31 cellular contexts compared by ENCODE assay signal in the genomic region with DNA sequence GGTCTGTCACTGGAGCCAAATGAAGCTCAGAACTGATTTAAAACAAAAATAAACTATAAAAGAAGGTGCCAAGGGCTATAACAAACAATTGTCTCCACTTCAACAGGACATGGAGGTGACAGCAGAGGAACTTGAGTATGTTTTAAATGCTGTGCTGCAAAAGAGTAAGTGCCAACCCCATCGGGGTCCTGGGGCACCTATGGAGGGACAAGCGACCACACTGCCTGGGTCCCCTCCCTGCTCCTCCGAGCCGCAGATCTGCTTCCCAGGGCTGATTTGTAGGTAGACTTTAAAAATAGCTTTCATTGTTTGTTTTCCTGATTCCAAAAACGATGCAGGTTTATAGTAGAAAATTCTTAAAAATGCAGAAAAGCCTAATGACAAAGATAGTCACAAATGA. TPM values are rescaled to one million over a fixed set of nuclear protein-coding genes. Genes with fewer than 3 reads are reported as not detected.
"Had no signal": no experiment of that assay in that cellular context is flagged by ENCODE, and none has a peak within 500 bp of the region (broad histone marks: within the 10 kb centered on the region; RNA-seq: fewer than 3 reads in every experiment).

No MANE protein-coding gene starts in this region.

- ATAC-seq: activated T-cell treated with anti-CD3 and anti-CD28 coated beads, Interleukin-2, amount 50 U/mL, for 72 hours; activated T-helper 17 cell treated with anti-CD3 and anti-CD28 coated beads, Interleukin-2, amount 50 U/mL, for 72 hours; Panc1 had no signal

- H3K4me1 Mint-ChIP-seq: activated B cell treated with CpG ODN at 0.5 μM for 24 hours; activated CD4-positive, alpha-beta memory T cell treated with anti-CD3 and anti-CD28 coated beads, Interleukin-2, amount 10 ng/mL, durations not matched to agents 7 days and 5 days; activated naive CD8-positive, alpha-beta T cell treated with anti-CD3 and anti-CD28 coated beads for 36 hours; activated T-helper 17 cell treated with anti-CD3 and anti-CD28 coated beads, Interleukin-2, amount 50 U/mL, for 72 hours had no signal

- H3K36me3 Mint-ChIP-seq: activated naive CD8-positive, alpha-beta T cell treated with anti-CD3 and anti-CD28 coated beads for 36 hours had no signal

- H3K27me3 Mint-ChIP-seq: activated T-helper 17 cell treated with anti-CD3 and anti-CD28 coated beads, Interleukin-2, amount 50 U/mL, for 72 hours had no signal

- H3K9me3 Mint-ChIP-seq: activated B cell treated with CpG ODN at 0.5 μM for 24 hours; activated CD4-positive, alpha-beta memory T cell treated with anti-CD3 and anti-CD28 coated beads, Interleukin-2, amount 10 ng/mL, durations not matched to agents 7 days and 5 days; activated naive CD8-positive, alpha-beta T cell treated with anti-CD3 and anti-CD28 coated beads for 36 hours; activated T-cell treated with anti-CD3 and anti-CD28 coated beads, Interleukin-2, amount 50 U/mL, for 72 hours; activated T-helper 17 cell treated with anti-CD3 and anti-CD28 coated beads, Interleukin-2, amount 50 U/mL, for 72 hours; T-helper 1 cell treated with Interleukin-12 subunit alpha and Interleukin-12 subunit beta and Interleukin-4 antibody, amounts not matched to agents 30 μg/mL and 1 μg/mL, for 36 hours had no signal

- DNase-seq: activated B cell treated with CpG ODN at 0.5 μM for 24 hours; activated CD4-positive, alpha-beta memory T cell treated with anti-CD3 and anti-CD28 coated beads, Interleukin-2, amount 10 ng/mL, durations not matched to agents 7 days and 5 days; activated CD4-positive, alpha-beta T cell treated with anti-CD3 and anti-CD28 coated beads for 4 hours; activated CD4-positive, CD25-positive, alpha-beta regulatory T cell treated with anti-CD3 and anti-CD28 coated beads, Interleukin-2, amount 50 U/mL, for 72 hours; activated CD8-positive, alpha-beta memory T cell treated with anti-CD3 and anti-CD28 coated beads, Interleukin-2, amount 50 U/mL, for 48 hours; activated effector memory CD4-positive, alpha-beta T cell treated with anti-CD3 and anti-CD28 coated beads, Interleukin-2, amount 50 U/mL, for 16 hours; activated naive CD4-positive, alpha-beta T cell; activated naive CD4-positive, alpha-beta T cell treated with anti-CD3 and anti-CD28 coated beads, Interleukin-2, amount 50 U/mL, for 16 hours; activated naive CD8-positive, alpha-beta T cell treated with anti-CD3 and anti-CD28 coated beads for 36 hours; activated T-cell treated with anti-CD3 and anti-CD28 coated beads, Interleukin-2, amount 50 U/mL, for 72 hours; amniotic stem cell; aorta; brain microvascular endothelial cell; central memory CD4-positive, alpha-beta T cell; Kasumi-1; KG1; MG63; NCI-H1048; NCI-H1105 treated with DMSO at 0.1 percent for 48 hours; NCI-H1436; NCI-H1694; NCI-H2029; NCI-H345; NCI-H524 treated with DMSO at 0.1 percent for 48 hours; SHP77 treated with DMSO at 0.1 percent for 48 hours; SK-N-SH had no signal

- H3K4me3 Mint-ChIP-seq: activated B cell treated with CpG ODN at 0.5 μM for 24 hours; activated CD4-positive, alpha-beta memory T cell treated with anti-CD3 and anti-CD28 coated beads, Interleukin-2, amount 10 ng/mL, durations not matched to agents 7 days and 5 days; activated naive CD8-positive, alpha-beta T cell treated with anti-CD3 and anti-CD28 coated beads for 36 hours; activated T-cell treated with anti-CD3 and anti-CD28 coated beads, Interleukin-2, amount 50 U/mL, for 72 hours; activated T-helper 17 cell treated with anti-CD3 and anti-CD28 coated beads, Interleukin-2, amount 50 U/mL, for 72 hours; T-helper 1 cell treated with Interleukin-12 subunit alpha and Interleukin-12 subunit beta and Interleukin-4 antibody, amounts not matched to agents 30 μg/mL and 1 μg/mL, for 36 hours had no signal

- H3K27ac Mint-ChIP-seq: activated B cell treated with CpG ODN at 0.5 μM for 24 hours; activated CD4-positive, alpha-beta memory T cell treated with anti-CD3 and anti-CD28 coated beads, Interleukin-2, amount 10 ng/mL, durations not matched to agents 7 days and 5 days; activated naive CD8-positive, alpha-beta T cell treated with anti-CD3 and anti-CD28 coated beads for 36 hours; activated T-cell treated with anti-CD3 and anti-CD28 coated beads, Interleukin-2, amount 50 U/mL, for 72 hours; activated T-helper 17 cell treated with anti-CD3 and anti-CD28 coated beads, Interleukin-2, amount 50 U/mL, for 72 hours; T-helper 1 cell treated with Interleukin-12 subunit alpha and Interleukin-12 subunit beta and Interleukin-4 antibody, amounts not matched to agents 30 μg/mL and 1 μg/mL, for 36 hours had no signal

RNA-seq across cellular contexts. Expression of a gene that starts 42.8 kb away (rescaled TPM):
- total RNA-seq: activated B cell treated with CpG ODN at 0.5 μM for 24 hours; activated CD4-positive, alpha-beta memory T cell treated with anti-CD3 and anti-CD28 coated beads, Interleukin-2, amount 10 ng/mL, durations not matched to agents 7 days and 5 days; activated naive CD8-positive, alpha-beta T cell treated with anti-CD3 and anti-CD28 coated beads for 36 hours; activated T-cell treated with anti-CD3 and anti-CD28 coated beads, Interleukin-2, amount 50 U/mL, for 72 hours; activated T-helper 17 cell treated with anti-CD3 and anti-CD28 coated beads, Interleukin-2, amount 50 U/mL, for 72 hours; aorta; cerebellum; SJSA1 had no signal
